In genomic region chr10:3402334-3402733, GRCh38 we compare ENCODE assay signal across 2 cellular contexts.
TF ChIP-seq lines count a peak whose summit lies in the region.

No MANE protein-coding gene starts in this region.

TF ChIP-seq in IMR-90, 13 proteins besides CTCF, POLR2A, EP300 and RAD21 (continued from another document):
- TF ChIP-seq NFE2L2 (IDR thresholded peaks at IDR 0.05; ENCODE audit: low read depth, low read length), result no peak
- no peak for TF ChIP-seq MAZ (IDR thresholded peaks at IDR 0.05; ENCODE audit: borderline replicate concordance, low read depth, low read length)
- no peak for TF ChIP-seq MXI1 (IDR thresholded peaks at IDR 0.05; ENCODE audit: borderline replicate concordance, low read depth, low read length)
- TF ChIP-seq FOS (IDR thresholded peaks at IDR 0.05; ENCODE audit: low read depth, low read length), result no peak
- TF ChIP-seq USF2 (IDR thresholded peaks at IDR 0.05; ENCODE audit: low read depth, low read length), result no peak
- no peak for TF ChIP-seq CHD1 (IDR thresholded peaks at IDR 0.05; ENCODE audit: low read depth, low read length)
- TF ChIP-seq SMC3 (IDR thresholded peaks at IDR 0.05; ENCODE audit: low read depth, low read length), result no peak
- no peak for TF ChIP-seq RFX5 (IDR thresholded peaks at IDR 0.05; ENCODE audit: low read depth, low read length)
- TF ChIP-seq RCOR1 (IDR thresholded peaks at IDR 0.05; ENCODE audit: insufficient replicate concordance, low read length), result no peak
TF ChIP-seq in IMR-90: peak in this region for 0.

TF ChIP-seq in WTC11, 78 proteins besides CTCF, POLR2A, EP300 and RAD21 (continued from another document):
- no peak for TF ChIP-seq ZNF512 (CRISPR knock-in tag; IDR thresholded peaks at IDR 0.05; ENCODE audit: borderline replicate concordance)
- TF ChIP-seq NR1H2 (CRISPR knock-in tag; IDR thresholded peaks at IDR 0.05), result no peak
- no peak for TF ChIP-seq PREB (CRISPR knock-in tag; IDR thresholded peaks at IDR 0.05; ENCODE audit: borderline replicate concordance)
